In genomic region chr16:25257504-25257955, GRCh38 we compare ENCODE assay signal across 8 cellular contexts. TPM values are rescaled to one million over a fixed set of nuclear protein-coding genes. Genes with fewer than 3 reads are reported as not detected.
DNase-seq lines count a peak whose midpoint lies in the region; ATAC-seq and TF ChIP-seq lines count a peak whose summit lies in the region.

Gene ZKSCAN2, minus strand, starts transcription at chr16:25257845. Its CDS starts 718 bp downstream, at chr16:25257127.

- H3K36me3 Mint-ChIP-seq in activated T-helper 1 cell treated with anti-CD3 and anti-CD28 coated beads, Interleukin-12 subunit alpha, Interleukin-12 subunit beta, Interleukin-2, Interleukin-4 antibody, amounts not matched to agents 30 ng/mL and 10 ng/mL and 1 ng/mL, durations not matched to agents 14 hours and 24 hours and 36 hours (ENCODE audit: low read depth) = peaks cover 21% of the 10 kb centered on the region
- peaks cover 0 to 16% (median 6%) of the 10 kb centered on the region in 5 donors for H3K36me3 Mint-ChIP-seq in naive thymus-derived CD4-positive, alpha-beta T cell
- peaks cover 24% of the 10 kb centered on the region for H3K36me3 Mint-ChIP-seq in stimulated activated memory B cell treated with anti-CD40 and anti-IgM and Interleukin-4, amounts not matched to agents 10 μg/mL and 1 μg/mL and 100 μg/mL, for 72 hours

- peaks cover 53% of the 10 kb centered on the region for H3K4me1 Mint-ChIP-seq in activated T-helper 1 cell treated with anti-CD3 and anti-CD28 coated beads, Interleukin-12 subunit alpha, Interleukin-12 subunit beta, Interleukin-2, Interleukin-4 antibody, amounts not matched to agents 30 ng/mL and 10 ng/mL and 1 ng/mL, durations not matched to agents 14 hours and 24 hours and 36 hours (ENCODE audit: low read depth)
- peaks cover 48 to 74% (median 66%) of the 10 kb centered on the region in 7 donors for H3K4me1 Mint-ChIP-seq in naive thymus-derived CD4-positive, alpha-beta T cell
- H3K4me1 Mint-ChIP-seq in stimulated activated memory B cell treated with anti-CD40 and anti-IgM and Interleukin-4, amounts not matched to agents 10 μg/mL and 1 μg/mL and 100 μg/mL, for 72 hours = peaks cover 45% of the 10 kb centered on the region

- peak within 1 kb of the TSS; percentile 93 for H3K27ac ChIP-seq in naive thymus-derived CD4-positive, alpha-beta T cell (ENCODE audit: low read depth, low read length)

- H3K27me3 ChIP-seq in naive thymus-derived CD4-positive, alpha-beta T cell (ENCODE audit: control insufficient read depth in 2 of 2, insufficient read depth in 2 of 2, low read length in 2 of 2) = no peaks in the 10 kb centered on the region

- peaks cover 0 to 12% (median 0%) of the 10 kb centered on the region in 3 experiments for H3K36me3 ChIP-seq in naive thymus-derived CD4-positive, alpha-beta T cell (ENCODE audit: control insufficient read depth in 2 of 3, insufficient read depth in 3 of 3, low read length in 3 of 3)

- POLR2A ChIA-PET in naive thymus-derived CD4-positive, alpha-beta T cell (lab: Charles Lee) = no interaction called here

- peak; percentile 89 for ATAC-seq in naive thymus-derived CD4-positive, alpha-beta T cell
- peak; percentile 95 for ATAC-seq in stimulated activated memory B cell treated with anti-CD40 and anti-IgM and Interleukin-4, amounts not matched to agents 10 μg/mL and 1 μg/mL and 100 μg/mL, for 72 hours

- peak within 1 kb of the TSS; percentile 91 for H3K4me3 Mint-ChIP-seq in activated T-helper 1 cell treated with anti-CD3 and anti-CD28 coated beads, Interleukin-12 subunit alpha, Interleukin-12 subunit beta, Interleukin-2, Interleukin-4 antibody, amounts not matched to agents 30 ng/mL and 10 ng/mL and 1 ng/mL, durations not matched to agents 14 hours and 24 hours and 36 hours
- peak within 1 kb of the TSS; percentile 90 to 98 (median 96) for H3K4me3 Mint-ChIP-seq in naive thymus-derived CD4-positive, alpha-beta T cell
- peak within 1 kb of the TSS; percentile 86 for H3K4me3 Mint-ChIP-seq in stimulated activated memory B cell treated with anti-CD40 and anti-IgM and Interleukin-4, amounts not matched to agents 10 μg/mL and 1 μg/mL and 100 μg/mL, for 72 hours

- H3K4me1 ChIP-seq in naive thymus-derived CD4-positive, alpha-beta T cell (ENCODE audit: control insufficient read depth in 2 of 2, insufficient read depth in 2 of 2, low read length in 2 of 2) = peaks cover 16 to 39% of the 10 kb centered on the region in 2 donors

- peaks cover 2% of the 10 kb centered on the region for H3K27me3 Mint-ChIP-seq in activated T-helper 1 cell treated with anti-CD3 and anti-CD28 coated beads, Interleukin-12 subunit alpha, Interleukin-12 subunit beta, Interleukin-2, Interleukin-4 antibody, amounts not matched to agents 30 ng/mL and 10 ng/mL and 1 ng/mL, durations not matched to agents 14 hours and 24 hours and 36 hours (ENCODE audit: insufficient read depth)
- H3K27me3 Mint-ChIP-seq in naive thymus-derived CD4-positive, alpha-beta T cell = no peaks in the 10 kb centered on the region
- no peaks in the 10 kb centered on the region for H3K27me3 Mint-ChIP-seq in stimulated activated memory B cell treated with anti-CD40 and anti-IgM and Interleukin-4, amounts not matched to agents 10 μg/mL and 1 μg/mL and 100 μg/mL, for 72 hours

- H3K9me3 Mint-ChIP-seq in activated T-helper 1 cell treated with anti-CD3 and anti-CD28 coated beads, Interleukin-12 subunit alpha, Interleukin-12 subunit beta, Interleukin-2, Interleukin-4 antibody, amounts not matched to agents 30 ng/mL and 10 ng/mL and 1 ng/mL, durations not matched to agents 14 hours and 24 hours and 36 hours = no peaks in the 10 kb centered on the region
- H3K9me3 Mint-ChIP-seq in naive thymus-derived CD4-positive, alpha-beta T cell = peaks cover 0 to 3% (median 0%) of the 10 kb centered on the region in 11 donors
- no peaks in the 10 kb centered on the region for H3K9me3 Mint-ChIP-seq in stimulated activated memory B cell treated with anti-CD40 and anti-IgM and Interleukin-4, amounts not matched to agents 10 μg/mL and 1 μg/mL and 100 μg/mL, for 72 hours

- no peaks in the 10 kb centered on the region for H3K9me3 ChIP-seq in naive thymus-derived CD4-positive, alpha-beta T cell (ENCODE audit: control insufficient read depth in 2 of 3, low read length in 3 of 3)

- intact Hi-C loops in activated T-helper 1 cell treated with anti-CD3 and anti-CD28 coated beads, Interleukin-12 subunit alpha, Interleukin-12 subunit beta, Interleukin-2, Interleukin-4 antibody, amounts not matched to agents 30 ng/mL and 10 ng/mL and 1 ng/mL, durations not matched to agents 14 hours and 24 hours and 36 hours (cut with micrococcal nuclease) = loop anchor here (1.0 to 10.0 kb wide), 8 partner anchors 146 to 1995 kb away; partner anchors contain the start of genes ARHGAP17, EARS2, LCMT1 and UBFD1
- intact Hi-C loops in naive thymus-derived CD4-positive, alpha-beta T cell (cut with micrococcal nuclease) = loop anchor here (1.0 to 5.0 kb wide), 5 partner anchors 24 to 718 kb away; partner anchors contain the start of genes RBBP6 (in 2 of the 2) and TNRC6A (in 2 of the 2)

- no peak for TF ChIP-seq CTCF in GM20000 (IDR thresholded peaks at IDR 0.05; ENCODE audit: extremely low read depth, missing control alignments)

- DNase-seq in D341Med (ENCODE audit: low spot score) (peak; percentile 97), GM20000 (ENCODE audit: low spot score) (peak; percentile 94), HS-5 (ENCODE audit: low read depth) (peak; percentile 51), fibroblast of gingiva (ENCODE audit: low read depth) (peak; percentile 92)
- DNase-seq in activated T-helper 1 cell treated with anti-CD3 and anti-CD28 coated beads, Interleukin-12 subunit alpha, Interleukin-12 subunit beta, Interleukin-2, Interleukin-4 antibody, amounts not matched to agents 30 ng/mL and 10 ng/mL and 1 ng/mL, durations not matched to agents 14 hours and 24 hours and 36 hours (ENCODE audit: low spot score) = peak; percentile 83
- DNase-seq in naive thymus-derived CD4-positive, alpha-beta T cell = peak; percentile 66 to 90 (median 76)

- peak within 1 kb of the TSS; percentile 97 for H3K27ac Mint-ChIP-seq in activated T-helper 1 cell treated with anti-CD3 and anti-CD28 coated beads, Interleukin-12 subunit alpha, Interleukin-12 subunit beta, Interleukin-2, Interleukin-4 antibody, amounts not matched to agents 30 ng/mL and 10 ng/mL and 1 ng/mL, durations not matched to agents 14 hours and 24 hours and 36 hours
- H3K27ac Mint-ChIP-seq in naive thymus-derived CD4-positive, alpha-beta T cell = peak within 1 kb of the TSS; percentile 95 to 98 (median 96)
- peak within 1 kb of the TSS; percentile 90 for H3K27ac Mint-ChIP-seq in stimulated activated memory B cell treated with anti-CD40 and anti-IgM and Interleukin-4, amounts not matched to agents 10 μg/mL and 1 μg/mL and 100 μg/mL, for 72 hours

- CTCF ChIA-PET in naive thymus-derived CD4-positive, alpha-beta T cell (lab: Charles Lee) = no interaction called here

- peak within 1 kb of the TSS; percentile 90 for H3K4me3 ChIP-seq in naive thymus-derived CD4-positive, alpha-beta T cell (ENCODE audit: low read length)

TF ChIP-seq in PFSK-1, 5 proteins besides CTCF, POLR2A, EP300 and RAD21:
- TF ChIP-seq POLR2AphosphoS5 (IDR thresholded peaks at IDR 0.05; ENCODE audit: low read depth, low read length) (peak; percentile 75), SIN3A (IDR thresholded peaks at IDR 0.05; ENCODE audit: borderline replicate concordance, insufficient read depth, low read length) (no peak), TAF1 (IDR thresholded peaks at IDR 0.05; ENCODE audit: borderline replicate concordance, insufficient read depth, low read length) (0 out of 2 replicates have a peak, but pooled peaks have one; percentile 19), FOXP2 (optimal IDR thresholded peaks at IDR 0.05; ENCODE audit: borderline replicate concordance, extremely low read depth, extremely low read length, insufficient read depth) (no peak)
- TF ChIP-seq, protein P1, sequence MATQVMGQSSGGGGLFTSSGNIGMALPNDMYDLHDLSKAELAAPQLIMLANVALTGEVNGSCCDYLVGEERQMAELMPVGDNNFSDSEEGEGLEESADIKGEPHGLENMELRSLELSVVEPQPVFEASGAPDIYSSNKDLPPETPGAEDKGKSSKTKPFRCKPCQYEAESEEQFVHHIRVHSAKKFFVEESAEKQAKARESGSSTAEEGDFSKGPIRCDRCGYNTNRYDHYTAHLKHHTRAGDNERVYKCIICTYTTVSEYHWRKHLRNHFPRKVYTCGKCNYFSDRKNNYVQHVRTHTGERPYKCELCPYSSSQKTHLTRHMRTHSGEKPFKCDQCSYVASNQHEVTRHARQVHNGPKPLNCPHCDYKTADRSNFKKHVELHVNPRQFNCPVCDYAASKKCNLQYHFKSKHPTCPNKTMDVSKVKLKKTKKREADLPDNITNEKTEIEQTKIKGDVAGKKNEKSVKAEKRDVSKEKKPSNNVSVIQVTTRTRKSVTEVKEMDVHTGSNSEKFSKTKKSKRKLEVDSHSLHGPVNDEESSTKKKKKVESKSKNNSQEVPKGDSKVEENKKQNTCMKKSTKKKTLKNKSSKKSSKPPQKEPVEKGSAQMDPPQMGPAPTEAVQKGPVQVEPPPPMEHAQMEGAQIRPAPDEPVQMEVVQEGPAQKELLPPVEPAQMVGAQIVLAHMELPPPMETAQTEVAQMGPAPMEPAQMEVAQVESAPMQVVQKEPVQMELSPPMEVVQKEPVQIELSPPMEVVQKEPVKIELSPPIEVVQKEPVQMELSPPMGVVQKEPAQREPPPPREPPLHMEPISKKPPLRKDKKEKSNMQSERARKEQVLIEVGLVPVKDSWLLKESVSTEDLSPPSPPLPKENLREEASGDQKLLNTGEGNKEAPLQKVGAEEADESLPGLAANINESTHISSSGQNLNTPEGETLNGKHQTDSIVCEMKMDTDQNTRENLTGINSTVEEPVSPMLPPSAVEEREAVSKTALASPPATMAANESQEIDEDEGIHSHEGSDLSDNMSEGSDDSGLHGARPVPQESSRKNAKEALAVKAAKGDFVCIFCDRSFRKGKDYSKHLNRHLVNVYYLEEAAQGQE (IDR thresholded peaks at IDR 0.05; ENCODE audit: insufficient read depth in 1 of 2, low read depth in 2 of 2, low read length in 2 of 2) = 0 out of 4 replicates have a peak, but pooled peaks of 1 of the 2 experiments have one; percentile 6

RNA-seq across cellular contexts. Expression of gene ZKSCAN2, which starts in this region (rescaled TPM):
- 2.8 TPM for polyA plus RNA-seq in PFSK-1 (2012; ENCODE audit: insufficient read length, low read depth)
- total RNA-seq in activated T-helper 1 cell treated with anti-CD3 and anti-CD28 coated beads, Interleukin-12 subunit alpha, Interleukin-12 subunit beta, Interleukin-2, Interleukin-4 antibody, amounts not matched to agents 30 ng/mL and 10 ng/mL and 1 ng/mL, durations not matched to agents 14 hours and 24 hours and 36 hours = 6.1 and 6.4 TPM in 2 replicates
- 1 to 10 TPM; 4.7 to 7.0 (median 5.2) TPM for total RNA-seq in naive thymus-derived CD4-positive, alpha-beta T cell
- 1 to 10 TPM; 1.5 to 2.1 TPM for polyA plus RNA-seq in naive thymus-derived CD4-positive, alpha-beta T cell

Comparison
In these comparisons a context has a peak if more than half of its experiments do, and no peak if none do; other contexts are left out.
1. Peak in every context shown above with its lines: DNase-seq, ATAC-seq, H3K4me3 ChIP-seq and H3K27ac ChIP-seq.